8 cellular contexts compared by ENCODE assay signal in genomic region chr1:203794764-203795381, GRCh38. TPM values are rescaled to one million over a fixed set of nuclear protein-coding genes. Genes with fewer than 3 reads are reported as not detected.
DNase-seq lines count a peak whose midpoint lies in the region; ATAC-seq and TF ChIP-seq lines count a peak whose summit lies in the region.

No MANE protein-coding gene starts in this region.

- H3K4me1 Mint-ChIP-seq in naive thymus-derived CD4-positive, alpha-beta T cell, result peaks cover 18 to 48% (median 41%) of the 10 kb centered on the region in 7 donors

- H3K4me3 Mint-ChIP-seq in naive thymus-derived CD4-positive, alpha-beta T cell, result peak overlapping the region; percentile 94 to 97 (median 94)

- POLR2A ChIA-PET in naive thymus-derived CD4-positive, alpha-beta T cell (lab: Charles Lee), result interaction anchor here (0.6 to 2.0 kb wide), 3 partner anchors 30 to 1479 kb away, joined by 3 to 12 read pairs (median 5); partner anchors contain the start of gene LAX1

- H3K36me3 Mint-ChIP-seq in naive thymus-derived CD4-positive, alpha-beta T cell, result peaks cover 0 to 31% (median 24%) of the 10 kb centered on the region in 5 donors

- peak overlapping the region; percentile 91 for H3K27ac ChIP-seq in cingulate gyrus (ENCODE audit: low read depth, low read length)
- peak overlapping the region; percentile 80 for H3K27ac ChIP-seq in naive thymus-derived CD4-positive, alpha-beta T cell (ENCODE audit: low read depth, low read length)

- peaks cover 0 to 2% (median 0%) of the 10 kb centered on the region in 11 donors for H3K9me3 Mint-ChIP-seq in naive thymus-derived CD4-positive, alpha-beta T cell

- no peak for TF ChIP-seq POLR2A in GM18505 (IDR thresholded peaks at IDR 0.05; ENCODE audit: borderline replicate concordance, extremely low read depth, insufficient read depth, insufficient read length)

- H3K4me3 ChIP-seq in AG09309 (ENCODE audit: control insufficient read depth, low read depth, low read length) (peak overlapping the region; percentile 74), Loucy (ENCODE audit: low read length, poor library complexity, severe bottlenecking) (peak overlapping the region; percentile 92)
- peak overlapping the region; percentile 43 for H3K4me3 ChIP-seq in naive thymus-derived CD4-positive, alpha-beta T cell (ENCODE audit: low read length)

- DNase-seq in AG09309 (ENCODE audit: low read depth) (no peak), HT-29 (ENCODE audit: low spot score) (no peak), DMS153 (lab: John Stamatoyannopoulos, UW) (no peak)
- no peak for DNase-seq in naive thymus-derived CD4-positive, alpha-beta T cell

- CTCF ChIA-PET in naive thymus-derived CD4-positive, alpha-beta T cell (lab: Charles Lee), result interaction anchor here (1.2 kb wide), 1 partner anchor 30 kb away, joined by 4 read pairs; the partner anchor contains the start of gene LAX1

- no peaks in the 10 kb centered on the region for H3K9me3 ChIP-seq in Loucy (ENCODE audit: insufficient read depth, low read depth, low read length)
- H3K9me3 ChIP-seq in naive thymus-derived CD4-positive, alpha-beta T cell (ENCODE audit: control insufficient read depth in 2 of 3, low read length in 3 of 3), result no peaks in the 10 kb centered on the region

- no peaks in the 10 kb centered on the region for H3K36me3 ChIP-seq in Loucy (ENCODE audit: insufficient read depth, low read length)
- H3K36me3 ChIP-seq in naive thymus-derived CD4-positive, alpha-beta T cell (ENCODE audit: control insufficient read depth in 2 of 3, insufficient read depth in 3 of 3, low read length in 3 of 3), result peaks cover 0 to 13% (median 0%) of the 10 kb centered on the region in 3 experiments

- TF ChIP-seq CTCF in AG09309 (IDR thresholded peaks at IDR 0.05; ENCODE audit: control insufficient read depth, insufficient read depth, low read depth, low read length, missing control alignments), result no peak
- no peak for TF ChIP-seq CTCF in Loucy (conservative IDR thresholded peaks at IDR 0.05; ENCODE audit: low read length)

- H3K27me3 Mint-ChIP-seq in naive thymus-derived CD4-positive, alpha-beta T cell, result no peaks in the 10 kb centered on the region

- H3K9me2 ChIP-seq in Loucy (replicated peaks; ENCODE audit: low read depth, low read length), result no peaks in the 10 kb centered on the region

- H3K27ac Mint-ChIP-seq in naive thymus-derived CD4-positive, alpha-beta T cell, result peak overlapping the region; percentile 82 to 98 (median 96)

- no peaks in the 10 kb centered on the region for H3F3A ChIP-seq in Loucy (ENCODE audit: low read depth)

- H2AFZ ChIP-seq in Loucy (ENCODE audit: low read length), result peak overlapping the region; percentile 99

- intact Hi-C loops in naive thymus-derived CD4-positive, alpha-beta T cell (cut with micrococcal nuclease), result loop anchor here (1.0 to 10.0 kb wide), 12 partner anchors 31 to 1417 kb away; partner anchors contain the start of genes ATP2B4 (in 2 of the 2), SNRPE (in 2 of the 2), DSTYK (in 1 of the 2) and MDM4 (in 1 of the 2)

- peak overlapping the region; percentile 86 for H3K4me2 ChIP-seq in Loucy (ENCODE audit: low read depth, low read length, poor library complexity, severe bottlenecking)

- peaks cover 43% of the 10 kb centered on the region for H3K79me2 ChIP-seq in Loucy (ENCODE audit: insufficient read depth, low read length)

- no peak for ATAC-seq in naive thymus-derived CD4-positive, alpha-beta T cell
- ATAC-seq in HG03097 (IDR thresholded peaks at IDR 0.05; ENCODE audit: low FRiP score, unreplicated experiment) (no peak), GM18505 (IDR thresholded peaks at IDR 0.05; ENCODE audit: unreplicated experiment) (no peak)

- peaks cover 40% of the 10 kb centered on the region for H4K20me1 ChIP-seq in Loucy (ENCODE audit: insufficient read depth, low read length, poor library complexity, severe bottlenecking)

- peaks cover 41% of the 10 kb centered on the region for H3K4me1 ChIP-seq in Loucy (ENCODE audit: insufficient read depth, low read length, poor library complexity, severe bottlenecking)
- peaks cover 28 to 29% of the 10 kb centered on the region in 2 donors for H3K4me1 ChIP-seq in naive thymus-derived CD4-positive, alpha-beta T cell (ENCODE audit: control insufficient read depth in 2 of 2, insufficient read depth in 2 of 2, low read length in 2 of 2)

- no peaks in the 10 kb centered on the region for H3K27me3 ChIP-seq in Loucy (ENCODE audit: insufficient read depth, low read length, poor library complexity, severe bottlenecking)
- H3K27me3 ChIP-seq in naive thymus-derived CD4-positive, alpha-beta T cell (ENCODE audit: control insufficient read depth in 2 of 2, insufficient read depth in 2 of 2, low read length in 2 of 2), result no peaks in the 10 kb centered on the region

- peak overlapping the region; percentile 82 for H3K9ac ChIP-seq in Loucy (ENCODE audit: low read depth, low read length, poor library complexity, severe bottlenecking)

RNA-seq across cellular contexts. Expression of gene ZBED6, which starts 0.6 kb away (rescaled TPM):
- total RNA-seq in naive thymus-derived CD4-positive, alpha-beta T cell, result 10 to 100 TPM; 23.8 to 36.1 (median 31.9) TPM
- 1 to 10 TPM; 1.1 to 2.2 TPM for polyA plus RNA-seq in naive thymus-derived CD4-positive, alpha-beta T cell
- 7.6 and 8.3 TPM in 2 replicates for total RNA-seq in HT-29 (2014; rRNA removed; shearing (Covaris generic))

RNA-seq across cellular contexts. Expression of gene ZC3H11A, which starts 0.6 kb away (rescaled TPM):
- 100 to 1,000 TPM in 2 of 5 experiments, 10 to 100 TPM in 3; 70.9 to 138 (median 91.6) TPM for total RNA-seq in naive thymus-derived CD4-positive, alpha-beta T cell
- polyA plus RNA-seq in naive thymus-derived CD4-positive, alpha-beta T cell, result 10 to 100 TPM; 58.0 to 67.7 TPM
- 47.9 and 55.5 TPM in 2 replicates for total RNA-seq in HT-29 (2014; rRNA removed; shearing (Covaris generic))

RNA-seq across cellular contexts. Expression of gene LAX1, which starts 29.9 kb away (rescaled TPM):
- 10 to 100 TPM; 12.9 to 36.1 (median 18.6) TPM for total RNA-seq in naive thymus-derived CD4-positive, alpha-beta T cell
- 10 to 100 TPM; 16.5 to 38.6 TPM for polyA plus RNA-seq in naive thymus-derived CD4-positive, alpha-beta T cell
- not detected in 2 replicates for total RNA-seq in HT-29 (2014; rRNA removed; shearing (Covaris generic))

Comparison
In these comparisons a context has a peak if more than half of its experiments do, and no peak if none do; other contexts are left out.
1. RNA of gene LAX1, which starts 29.9 kb away (total RNA-seq): 12.9 to 36.1 TPM in naive thymus-derived CD4-positive, alpha-beta T cell; not detected in HT-29; every median in the first group is over 10 times any median in the second.
2. Peak in every context shown above with its lines, with median percentiles within 50 percentile points of each other: H3K4me3 ChIP-seq.